Comparison of ENCODE assay signal across 17 cellular contexts in genomic region chr12:29742646-29743045, GRCh38. TPM values are rescaled to one million over a fixed set of nuclear protein-coding genes. Genes with fewer than 3 reads are reported as not detected.
A peak's percentile ranks its signal among the peaks of the same experiment; 100 is the strongest.
DNase-seq lines count a peak whose midpoint lies in the region; ATAC-seq, FAIRE-seq and TF ChIP-seq lines count a peak whose summit lies in the region.
"Had no signal": no experiment of that assay in that cellular context is flagged by ENCODE, and none has a peak within 500 bp of the region (broad histone marks: within the 10 kb centered on the region; RNA-seq: fewer than 3 reads in every experiment).

No MANE protein-coding gene starts in this region.

- H3K36me3 ChIP-seq in cardiac muscle cell (peaks cover 3% of the 10 kb centered on the region), keratinocyte (ENCODE audit: control insufficient read depth in 2 of 2, extremely low read depth in 1 of 2, insufficient read depth in 2 of 2, low read length in 2 of 2) (no peaks in the 10 kb centered on the region), smooth muscle cell (ENCODE audit: low read depth) (no peaks in the 10 kb centered on the region), gastroesophageal sphincter (peaks cover 0 to 6% of the 10 kb centered on the region in 2 donors)
- H3K36me3 ChIP-seq: BLaER1 treated with 17β-estradiol and CSF1 and Interleukin-3, amounts not matched to agents 10 nM and 100 nM had no signal

- H3K27ac ChIP-seq in cardiac muscle cell = peak overlapping the region; percentile 73
- peak overlapping the region; percentile 18 for H3K27ac ChIP-seq in keratinocyte (ENCODE audit: control insufficient read depth, insufficient read depth, low read length)
- peak overlapping the region; percentile 90 for H3K27ac ChIP-seq in smooth muscle cell (ENCODE audit: low read depth)
- peak overlapping the region in 2 of 4 donors; percentile 9 to 20 for H3K27ac ChIP-seq in gastroesophageal sphincter
- H3K27ac ChIP-seq: BLaER1 treated with 17β-estradiol and CSF1 and Interleukin-3, amounts not matched to agents 10 nM and 100 nM; PC-9 had no signal

- peaks cover 9% of the 10 kb centered on the region for H3F3A ChIP-seq in smooth muscle cell (ENCODE audit: low read depth)

- 96% methylated on average over 1 of the region's 1 CpG for WGBS in smooth muscle cell (ENCODE audit: low lambda C conversion rate)
- WGBS in gastroesophageal sphincter (ENCODE audit: low coverage in 1 of 2), 2 donors = 91 to 100% methylated on average over 1 of the region's 1 CpG

- H3K79me2 ChIP-seq in keratinocyte (ENCODE audit: control insufficient read depth, insufficient read depth, low read length) (no peaks in the 10 kb centered on the region), smooth muscle cell (ENCODE audit: low read depth) (no peaks in the 10 kb centered on the region)

- no peak overlapping the region for H3K9ac ChIP-seq in keratinocyte (ENCODE audit: control insufficient read depth, extremely low read depth, insufficient read depth, low read length)
- peak overlapping the region; percentile 5 for H3K9ac ChIP-seq in smooth muscle cell (ENCODE audit: low read depth)
- H3K9ac ChIP-seq: BLaER1 treated with 17β-estradiol and CSF1 and Interleukin-3, amounts not matched to agents 10 nM and 100 nM had no signal

- peaks cover 39% of the 10 kb centered on the region for H3K4me1 ChIP-seq in cardiac muscle cell (ENCODE audit: low read depth)
- H3K4me1 ChIP-seq in keratinocyte (ENCODE audit: control insufficient read depth, extremely low read depth, insufficient read depth, low read length) = peaks cover 27% of the 10 kb centered on the region
- peaks cover 16% of the 10 kb centered on the region for H3K4me1 ChIP-seq in smooth muscle cell (ENCODE audit: low read depth)
- peaks cover 3 to 26% (median 17%) of the 10 kb centered on the region in 3 donors for H3K4me1 ChIP-seq in gastroesophageal sphincter

- H4K20me1 ChIP-seq in keratinocyte (ENCODE audit: control insufficient read depth, extremely low read depth, insufficient read depth, low read length) (no peaks in the 10 kb centered on the region), smooth muscle cell (ENCODE audit: low read depth) (no peaks in the 10 kb centered on the region)
- H4K20me1 ChIP-seq: BLaER1 treated with 17β-estradiol and CSF1 and Interleukin-3, amounts not matched to agents 10 nM and 100 nM had no signal

- H3K9me3 ChIP-seq in cardiac muscle cell (ENCODE audit: low read depth) (no peaks in the 10 kb centered on the region), keratinocyte (ENCODE audit: control insufficient read depth, low read depth, low read length) (no peaks in the 10 kb centered on the region), smooth muscle cell (replicated peaks; ENCODE audit: low read depth) (no peaks in the 10 kb centered on the region), gastroesophageal sphincter (no peaks in the 10 kb centered on the region)
- H3K9me3 ChIP-seq: BLaER1 treated with 17β-estradiol and CSF1 and Interleukin-3, amounts not matched to agents 10 nM and 100 nM had no signal

- dilution Hi-C loops in keratinocyte (cut with MboI; ENCODE audit: extremely low pct_ligation_motif_present, low sequenced_read_pairs) = no loop called here

- DNase-seq in cardiac muscle cell (ENCODE audit: low read depth in 1 of 2, low spot score in 1 of 2) = no peak
- no peak for DNase-seq in Right ventricle myocardium superior
- DNase-seq in amniotic epithelial cell (ENCODE audit: low read depth) = peak; percentile 37
- DNase-seq in keratinocyte (ENCODE audit: low read depth, low spot score) = no peak
- DNase-seq in smooth muscle cell (lab: John Stamatoyannopoulos, UW; ENCODE audit: unreplicated experiment) = no peak
- DNase-seq: 8988T, EL, HCEC 1CT, NCI-H1048, NCI-H146, NCI-H2107, PC-9 had no signal

- no peak for TF ChIP-seq CTCF in cardiac muscle cell (IDR thresholded peaks at IDR 0.05; ENCODE audit: low read depth, low read length)
- no peak for TF ChIP-seq CTCF in keratinocyte (optimal IDR thresholded peaks at IDR 0.05 in 1 of 3, IDR thresholded peaks at IDR 0.05 in 1 of 3, conservative IDR thresholded peaks at IDR 0.05 in 1 of 3; ENCODE audit: extremely low read depth in 1 of 3, insufficient read depth in 2 of 3, low read length in 3 of 3)
- no peak for TF ChIP-seq CTCF in smooth muscle cell (IDR thresholded peaks at IDR 0.05; ENCODE audit: borderline replicate concordance, insufficient read depth, poor library complexity, severe bottlenecking)
- no peak for TF ChIP-seq CTCF in gastroesophageal sphincter (IDR thresholded peaks at IDR 0.05)

- no peak overlapping the region for H2AFZ ChIP-seq in keratinocyte (ENCODE audit: control insufficient read depth, low read length)
- no peak overlapping the region for H2AFZ ChIP-seq in smooth muscle cell (ENCODE audit: low read depth)
- H2AFZ ChIP-seq: PC-9 had no signal

- H3K27me3 ChIP-seq in cardiac muscle cell = no peaks in the 10 kb centered on the region
- no peaks in the 10 kb centered on the region for H3K27me3 ChIP-seq in keratinocyte (ENCODE audit: control insufficient read depth, extremely low read depth, insufficient read depth, low read length)
- no peaks in the 10 kb centered on the region for H3K27me3 ChIP-seq in smooth muscle cell (ENCODE audit: low read depth)
- H3K27me3 ChIP-seq in gastroesophageal sphincter = no peaks in the 10 kb centered on the region
- H3K27me3 ChIP-seq: BLaER1 treated with 17β-estradiol and CSF1 and Interleukin-3, amounts not matched to agents 10 nM and 100 nM had no signal

- TF ChIP-seq POLR2A in gastroesophageal sphincter (IDR thresholded peaks at IDR 0.05) = no peak

- TF ChIP-seq EP300 in gastroesophageal sphincter (IDR thresholded peaks at IDR 0.05) = no peak

- no peak overlapping the region for H3K4me2 ChIP-seq in keratinocyte (ENCODE audit: control insufficient read depth, extremely low read depth, insufficient read depth, low read depth, low read length)
- peak overlapping the region; percentile 73 for H3K4me2 ChIP-seq in smooth muscle cell
- H3K4me2 ChIP-seq: BLaER1 treated with 17β-estradiol and CSF1 and Interleukin-3, amounts not matched to agents 10 nM and 100 nM; PC-9 had no signal

- intact Hi-C loops in Right ventricle myocardium superior (cut with DNase I) = no loop called here

- no peak for ATAC-seq in Right ventricle myocardium superior (ENCODE audit: poor library complexity)
- no peak for ATAC-seq in HG03571 (IDR thresholded peaks at IDR 0.05; ENCODE audit: unreplicated experiment)
- ATAC-seq in gastroesophageal sphincter = no peak
- ATAC-seq in GM21390 (IDR thresholded peaks at IDR 0.05; ENCODE audit: unreplicated experiment) = no peak

- H3K4me3 ChIP-seq in cardiac muscle cell = no peak overlapping the region
- no peak overlapping the region for H3K4me3 ChIP-seq in keratinocyte (ENCODE audit: control insufficient read depth in 2 of 3, extremely low read depth in 1 of 3, insufficient read depth in 2 of 3, low read depth in 1 of 3, low read length in 3 of 3)
- H3K4me3 ChIP-seq in smooth muscle cell = no peak overlapping the region
- H3K4me3 ChIP-seq in gastroesophageal sphincter = no peak overlapping the region
- H3K4me3 ChIP-seq: BLaER1 treated with 17β-estradiol and CSF1 and Interleukin-3, amounts not matched to agents 10 nM and 100 nM; PC-9 had no signal

- H3K9me1 ChIP-seq in keratinocyte (ENCODE audit: control insufficient read depth, extremely low read depth, insufficient read depth, low read length) = no peaks in the 10 kb centered on the region

- no peak for FAIRE-seq in keratinocyte (lab: Jason Lieb, UNC)
- FAIRE-seq: GM18507 had no signal

RNA-seq across cellular contexts. Expression of gene TMTC1, which starts 41.1 kb away (rescaled TPM):
- 25.3 and 30.3 TPM in 2 replicates for total RNA-seq in cardiac muscle cell
- 16.0 and 17.4 TPM in 2 replicates for polyA plus RNA-seq in cardiac muscle cell
- 29.1 TPM for total RNA-seq in Right ventricle myocardium superior
- polyA plus RNA-seq in keratinocyte = 2.0 to 10.2 TPM (median 3.7 TPM) in 3 replicates
- polyA plus RNA-seq in keratinocyte (2011; ENCODE audit: low read depth) = 3.0 TPM
- 4.3 and 5.9 TPM in 2 replicates for polyA plus RNA-seq in keratinocyte (2011; cell fraction: cytosol; rRNA removed)
- 8.0 and 8.2 TPM in 2 replicates for polyA plus RNA-seq in keratinocyte (2011; cell fraction: nucleus; rRNA removed)
- 1.6 TPM in 2 replicates for polyA plus RNA-seq in keratinocyte (2012; ENCODE audit: low replicate concordance)
- polyA minus RNA-seq in keratinocyte = 2.3 to 26.2 TPM (median 8.7 TPM) in 3 replicates
- 9.0 TPM for polyA minus RNA-seq in keratinocyte (2011; cell fraction: cytosol; rRNA and poly(A)+ RNA removed)
- 15.1 and 26.4 TPM in 2 replicates for polyA minus RNA-seq in keratinocyte (2011; cell fraction: nucleus; rRNA and poly(A)+ RNA removed)
- 8.7 and 10.0 TPM in 2 replicates for total RNA-seq in smooth muscle cell
- 3.4 and 3.5 TPM in 2 replicates for polyA plus RNA-seq in smooth muscle cell
- total RNA-seq in gastroesophageal sphincter = 100 to 1,000 TPM in 3 of 4 donors, 10 to 100 TPM in 1; 94.0 to 190 (median 117) TPM
